Comparison of ENCODE assay signal across 9 cellular contexts in the genomic region with DNA sequence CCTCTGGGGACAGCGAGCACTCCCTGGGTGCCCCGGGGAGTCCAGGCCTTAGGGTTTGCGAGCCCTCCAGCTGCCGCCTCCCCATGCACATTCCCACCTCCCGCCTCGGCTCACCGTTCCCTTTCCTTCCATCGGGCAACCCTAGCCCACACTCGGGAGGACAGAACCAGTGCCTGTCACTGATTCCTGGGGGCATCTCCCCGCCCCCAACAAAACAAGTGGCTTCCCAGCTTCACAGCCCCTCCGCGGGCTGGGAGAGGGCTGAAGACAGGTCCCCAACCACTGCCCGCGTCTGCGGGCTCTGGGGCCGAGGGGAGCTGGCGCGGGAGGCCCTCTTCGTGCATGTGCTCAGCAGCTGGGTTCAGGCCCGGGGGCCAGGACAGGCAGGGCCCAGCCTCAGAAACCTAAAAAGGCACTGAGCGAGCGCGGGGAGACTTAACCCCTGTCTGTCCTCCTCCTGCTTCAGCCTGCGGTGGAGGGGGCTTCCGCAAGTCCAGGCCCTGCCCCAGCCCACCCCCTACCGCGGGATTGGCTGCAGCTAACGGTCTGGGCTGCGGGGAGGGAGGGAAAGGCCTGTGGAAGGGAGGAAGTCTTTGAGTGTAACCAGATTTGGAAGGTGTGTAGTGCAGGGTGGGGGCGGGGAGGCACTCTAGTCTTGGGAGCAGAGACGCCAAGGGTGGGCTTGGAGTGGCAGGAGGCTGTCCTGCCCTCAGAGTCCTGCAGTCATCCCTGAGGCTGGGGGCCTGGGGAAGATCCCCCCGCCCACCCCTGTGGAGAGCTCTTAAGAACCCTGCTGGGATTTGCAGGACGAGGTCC. TPM values are rescaled to one million over a fixed set of nuclear protein-coding genes. Genes with fewer than 3 reads are reported as not detected.
DNase-seq lines count a peak whose midpoint lies in the region; ATAC-seq and TF ChIP-seq lines count a peak whose summit lies in the region.
"Had no signal": no experiment of that assay in that cellular context is flagged by ENCODE, and none has a peak within 500 bp of the region (broad histone marks: within the 10 kb centered on the region; RNA-seq: fewer than 3 reads in every experiment).

No MANE protein-coding gene starts in this region.

- H3K79me2 ChIP-seq in OCI-LY3 (ENCODE audit: low read length), result no peaks in the 10 kb centered on the region

- peak in 2 of 4 donors; percentile 28 to 41 for TF ChIP-seq POLR2A in esophagus squamous epithelium (IDR thresholded peaks at IDR 0.05)

- H3K4me2 ChIP-seq in OCI-LY3 (ENCODE audit: low read length), result peak overlapping the region; percentile 5; the same call in 1 of the 2 replicates

- no peaks in the 10 kb centered on the region for H3K36me3 Mint-ChIP-seq in natural killer cell
- H3K36me3 Mint-ChIP-seq: natural killer cell treated with Interleukin-12 subunit alpha and Interleukin-12 subunit beta and Interleukin-15 and Interleukin-18, amount 100 ng/mL, for 72 hours had no signal

- intact Hi-C loops in esophagus squamous epithelium (cut with DNase I), result no loop called here
- intact Hi-C loops in natural killer cell (cut with micrococcal nuclease), result no loop called here

- H3K4me3 ChIP-seq in OCI-LY3 (ENCODE audit: low read length), result no peak overlapping the region
- peak overlapping the region; percentile 33 to 74 (median 50) for H3K4me3 ChIP-seq in esophagus squamous epithelium

- 26 to 30% methylated on average over 2 to 12 of the region's 33 CpGs for WGBS in esophagus squamous epithelium, 2 donors

- no peaks in the 10 kb centered on the region for H3K9me3 Mint-ChIP-seq in natural killer cell
- H3K9me3 Mint-ChIP-seq: natural killer cell treated with Interleukin-12 subunit alpha and Interleukin-12 subunit beta and Interleukin-15 and Interleukin-18, amount 100 ng/mL, for 72 hours had no signal

- H3K27ac Mint-ChIP-seq in natural killer cell, result no peak overlapping the region
- H3K27ac Mint-ChIP-seq: natural killer cell treated with Interleukin-12 subunit alpha and Interleukin-12 subunit beta and Interleukin-15 and Interleukin-18, amount 100 ng/mL, for 72 hours had no signal

- TF ChIP-seq CTCF in OCI-LY3 (IDR thresholded peaks at IDR 0.05; ENCODE audit: low read depth, low read length), result no peak
- TF ChIP-seq CTCF in esophagus squamous epithelium (IDR thresholded peaks at IDR 0.05), result no peak
- no peak for TF ChIP-seq CTCF in natural killer cell (IDR thresholded peaks at IDR 0.05)

- H3K9ac ChIP-seq in ES-I3 (ENCODE audit: low read depth, low read length), result peak overlapping the region; percentile 87
- H3K9ac ChIP-seq in OCI-LY3 (ENCODE audit: low read length), result no peak overlapping the region

- H3K4me3 Mint-ChIP-seq in natural killer cell, result peak overlapping the region; percentile 61

- H3K9me3 ChIP-seq in ES-I3 (ENCODE audit: control insufficient read depth, insufficient read depth, low read length) (no peaks in the 10 kb centered on the region), OCI-LY3 (ENCODE audit: insufficient read depth, low read length) (no peaks in the 10 kb centered on the region), esophagus squamous epithelium (no peaks in the 10 kb centered on the region)

- DNase-seq in esophagus squamous epithelium (lab: John Stamatoyannopoulos, UW) (no peak), natural killer cell (no peak), NCI-H2081 (lab: John Stamatoyannopoulos, UW) (no peak), NCI-H1694 (lab: John Stamatoyannopoulos, UW) (no peak), NCI-H1105 (lab: John Stamatoyannopoulos, UW) (no peak)
- DNase-seq in stimulated activated CD4-positive, alpha-beta T cell treated with anti-CD3 and anti-CD28 coated beads, Interleukin-2, amount 100 ng/mL, for 24 hours, result no peak

- peaks cover 3% of the 10 kb centered on the region for H3K36me3 ChIP-seq in ES-I3 (ENCODE audit: insufficient read depth, low read length)
- H3K36me3 ChIP-seq in OCI-LY3 (replicated peaks; ENCODE audit: low read depth, low read length), result no peaks in the 10 kb centered on the region
- no peaks in the 10 kb centered on the region for H3K36me3 ChIP-seq in esophagus squamous epithelium

- no peak overlapping the region; the same call in 1 of the 2 replicates for H2AFZ ChIP-seq in OCI-LY3 (ENCODE audit: low read depth, low read length)

- H3K27ac ChIP-seq in OCI-LY3 (ENCODE audit: low read length) (no peak overlapping the region), esophagus squamous epithelium (peak overlapping the region; percentile 70 to 92 (median 86))

- ATAC-seq in natural killer cell, result peak in 2 of 3 donors; percentile 16 to 30

- peaks cover 0 to 20% of the 10 kb centered on the region in 2 donors for H3K4me1 Mint-ChIP-seq in natural killer cell

- peaks cover 0 to 37% of the 10 kb centered on the region in 2 donors for H3K27me3 Mint-ChIP-seq in natural killer cell (ENCODE audit: low read depth in 2 of 2)

- H4K20me1 ChIP-seq in OCI-LY3 (ENCODE audit: insufficient read depth, low read length), result no peaks in the 10 kb centered on the region

- H3K27me3 ChIP-seq in OCI-LY3 (ENCODE audit: low read depth, low read length) (no peaks in the 10 kb centered on the region), esophagus squamous epithelium (peaks cover 0 to 60% (median 0%) of the 10 kb centered on the region in 4 donors)

- peaks cover 30% of the 10 kb centered on the region for H3K4me1 ChIP-seq in ES-I3 (ENCODE audit: insufficient read depth, low read length)
- H3K4me1 ChIP-seq in OCI-LY3 (ENCODE audit: low read length), result peaks cover 6% of the 10 kb centered on the region
- H3K4me1 ChIP-seq in esophagus squamous epithelium, result peaks cover 21 to 86% (median 38%) of the 10 kb centered on the region in 3 donors

RNA-seq across cellular contexts. Expression of a gene that starts 1.2 kb away (rescaled TPM):
- 10 to 100 TPM in 2 of 4 donors, 1 to 10 TPM in 2; 3.0 to 27.3 (median 7.5) TPM for total RNA-seq in esophagus squamous epithelium
- total RNA-seq in natural killer cell, result under 1 TPM in 2 of 3 donors, not detected in 1; 0.05 to 0.25 TPM
- total RNA-seq: natural killer cell treated with Interleukin-12 subunit alpha and Interleukin-12 subunit beta and Interleukin-15 and Interleukin-18, amount 100 ng/mL, for 72 hours had no signal

RNA-seq across cellular contexts. Expression of a gene that starts 31.3 kb away (rescaled TPM):
- total RNA-seq in esophagus squamous epithelium (100 to 1,000 TPM; 103 to 148 (median 130) TPM), natural killer cell (10 to 100 TPM; 82.9 to 98.0 (median 94.3) TPM)

RNA-seq across cellular contexts. Expression of a gene that starts 39.6 kb away (rescaled TPM):
- total RNA-seq in esophagus squamous epithelium (1 to 10 TPM in 2 of 4 donors, under 1 TPM in 2; 0.09 to 5.1 (median 2.2) TPM), natural killer cell (10 to 100 TPM; 10.9 to 17.5 (median 13.2) TPM)

RNA-seq across cellular contexts. Expression of a gene that starts 55.8 kb away (rescaled TPM):
- total RNA-seq in esophagus squamous epithelium, result not detected
- total RNA-seq in natural killer cell, result not detected
- total RNA-seq: natural killer cell treated with Interleukin-12 subunit alpha and Interleukin-12 subunit beta and Interleukin-15 and Interleukin-18, amount 100 ng/mL, for 72 hours had no signal
